Comparison of ENCODE assay signal across 9 cellular contexts in genomic region chr6:1367771-1368170, GRCh38. TPM values are rescaled to one million over a fixed set of nuclear protein-coding genes. Genes with fewer than 3 reads are reported as not detected.
"Had no signal": no experiment of that assay in that cellular context is flagged by ENCODE, and none has a peak within 500 bp of the region (broad histone marks: within the 10 kb centered on the region; RNA-seq: fewer than 3 reads in every experiment).

No MANE protein-coding gene starts in this region.

- H3K4me1 ChIP-seq: HAP-1 had no signal

- H3K9me3 ChIP-seq: HAP-1 had no signal

- H3K4me3 ChIP-seq: GM23248, GM23338, HAP-1 had no signal

- H3K27ac ChIP-seq: GM23248 had no signal

- DNase-seq: GM23248, GOT3, H7, H9, HCEC 1CT, HFFc6 had no signal

- H3K36me3 ChIP-seq: HAP-1 had no signal

RNA-seq across cellular contexts. Expression of gene FOXF2, which starts 21.6 kb away (rescaled TPM):
- total RNA-seq: GM23338, H1, H9 had no signal

RNA-seq across cellular contexts. Expression of gene FOXQ1, which starts 55.9 kb away (rescaled TPM):
- total RNA-seq: GM23338, H1 had no signal
